In genomic region chr1:176017722-176018121, GRCh38 we compare ENCODE assay signal across 20 cellular contexts.
DNase-seq lines count a peak whose midpoint lies in the region; ATAC-seq and TF ChIP-seq lines count a peak whose summit lies in the region.
"Had no signal": no experiment of that assay in that cellular context is flagged by ENCODE, and none has a peak within 500 bp of the region (broad histone marks: within the 10 kb centered on the region; RNA-seq: fewer than 3 reads in every experiment).

No MANE protein-coding gene starts in this region.

- peak overlapping the region in 5 of 6 donors; percentile 31 to 60 (median 51) for H3K27ac Mint-ChIP-seq in naive B cell
- H3K27ac Mint-ChIP-seq in activated naive CD4-positive, alpha-beta T cell treated with anti-CD3 and anti-CD28 coated beads, Interleukin-2, amount 10 ng/mL, durations not matched to agents 7 days and 5 days = no peak overlapping the region
- H3K27ac Mint-ChIP-seq: CD4-positive, CD25-positive, alpha-beta regulatory T cell had no signal

- H3K36me3 Mint-ChIP-seq in naive B cell = peaks cover 17 to 23% of the 10 kb centered on the region in 2 donors
- peaks cover 20% of the 10 kb centered on the region for H3K36me3 Mint-ChIP-seq in activated naive CD4-positive, alpha-beta T cell treated with anti-CD3 and anti-CD28 coated beads, Interleukin-2, amount 10 ng/mL, durations not matched to agents 7 days and 5 days

- H3K9me3 Mint-ChIP-seq in naive B cell = no peaks in the 10 kb centered on the region
- no peaks in the 10 kb centered on the region for H3K9me3 Mint-ChIP-seq in activated naive CD4-positive, alpha-beta T cell treated with anti-CD3 and anti-CD28 coated beads, Interleukin-2, amount 10 ng/mL, durations not matched to agents 7 days and 5 days
- H3K9me3 Mint-ChIP-seq: CD4-positive, CD25-positive, alpha-beta regulatory T cell had no signal

- H3K27me3 Mint-ChIP-seq in naive B cell = no peaks in the 10 kb centered on the region
- no peaks in the 10 kb centered on the region for H3K27me3 Mint-ChIP-seq in activated naive CD4-positive, alpha-beta T cell treated with anti-CD3 and anti-CD28 coated beads, Interleukin-2, amount 10 ng/mL, durations not matched to agents 7 days and 5 days
- H3K27me3 Mint-ChIP-seq: CD4-positive, CD25-positive, alpha-beta regulatory T cell had no signal

- H3K4me1 Mint-ChIP-seq in naive B cell = peaks cover 7 to 19% (median 18%) of the 10 kb centered on the region in 3 donors
- no peaks in the 10 kb centered on the region for H3K4me1 Mint-ChIP-seq in activated naive CD4-positive, alpha-beta T cell treated with anti-CD3 and anti-CD28 coated beads, Interleukin-2, amount 10 ng/mL, durations not matched to agents 7 days and 5 days

- TF ChIP-seq CTCF in GM10266 (IDR thresholded peaks at IDR 0.05; ENCODE audit: control insufficient read depth, insufficient read depth, low read depth, missing control alignments) = no peak

- CTCF ChIA-PET in activated naive CD4-positive, alpha-beta T cell treated with anti-CD3 and anti-CD28 coated beads, Interleukin-2, amount 10 ng/mL, durations not matched to agents 7 days and 5 days (lab: Charles Lee) = no interaction called here

- ATAC-seq in GM19395 (IDR thresholded peaks at IDR 0.05; ENCODE audit: unreplicated experiment) (peak; percentile 68), naive B cell (ENCODE audit: low read depth in 2 of 2) (peak; percentile 61 to 69), GM19452 (IDR thresholded peaks at IDR 0.05; ENCODE audit: unreplicated experiment) (no peak)
- ATAC-seq: K562, Right ventricle myocardium inferior had no signal

- peak overlapping the region in 2 of 8 donors; percentile 9 to 24 for H3K4me3 Mint-ChIP-seq in naive B cell
- no peak overlapping the region for H3K4me3 Mint-ChIP-seq in activated naive CD4-positive, alpha-beta T cell treated with anti-CD3 and anti-CD28 coated beads, Interleukin-2, amount 10 ng/mL, durations not matched to agents 7 days and 5 days
- H3K4me3 Mint-ChIP-seq: CD4-positive, CD25-positive, alpha-beta regulatory T cell had no signal

- DNase-seq in GM10266 (ENCODE audit: extremely low spot score) (peak; percentile 6), NOMO-1 treated with dmso at 0.1 percent for 144 hours (lab: John Stamatoyannopoulos, UW; ENCODE audit: unreplicated experiment) (peak; percentile 2), naive B cell (peak; percentile 4)
- no peak for DNase-seq in stimulated activated CD8-positive, alpha-beta memory T cell treated with anti-CD3 and anti-CD28 coated beads, Interleukin-4, amount 100 ng/mL, for 48 hours
- no peak for DNase-seq in activated naive CD4-positive, alpha-beta T cell treated with anti-CD3 and anti-CD28 coated beads, Interleukin-2, amount 10 ng/mL, durations not matched to agents 7 days and 5 days
- DNase-seq: ACHN; AML-193; Caco-2; CD4-positive, CD25-positive, alpha-beta regulatory T cell; DMS53; H7; NCI-H1048; NCI-H1436 treated with DMSO at 0.1 percent for 48 hours; NCI-H2029 treated with DMSO at 0.1 percent for 48 hours; NCI-H748 treated with DMSO at 0.1 percent for 48 hours; Peyer's patch had no signal

Comparison
In these comparisons a context has a peak if more than half of its experiments do, and no peak if none do; other contexts are left out.
1. DNase-seq: peak in GM10266 (single experiment), NOMO-1 treated with dmso at 0.1 percent for 144 hours (single experiment) and naive B cell (single experiment); none in stimulated activated CD8-positive, alpha-beta memory T cell treated with anti-CD3 and anti-CD28 coated beads, Interleukin-4, amount 100 ng/mL, for 48 hours (single experiment) and activated naive CD4-positive, alpha-beta T cell treated with anti-CD3 and anti-CD28 coated beads, Interleukin-2, amount 10 ng/mL, durations not matched to agents 7 days and 5 days (single experiment).